Comparison of ENCODE assay signal across 19 cellular contexts in the genomic region with DNA sequence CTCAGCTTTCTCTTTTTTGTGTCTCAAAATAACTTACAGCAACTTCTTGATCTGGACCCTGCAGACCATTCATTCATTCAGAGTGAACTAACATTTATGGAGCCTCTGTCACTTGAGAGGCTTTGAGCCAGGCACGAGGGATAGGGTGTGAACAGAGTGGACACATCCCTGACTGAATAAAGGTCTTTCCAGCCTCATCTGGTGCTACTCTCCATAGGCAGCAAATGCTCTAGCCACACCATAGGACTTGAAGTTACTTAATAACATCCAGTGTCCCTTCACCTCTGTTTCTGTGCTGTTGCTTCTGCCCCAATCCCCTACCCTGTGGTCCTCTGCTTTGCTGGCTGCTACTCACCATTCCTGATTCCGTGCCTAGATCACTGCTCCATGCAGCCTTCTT.
A peak's percentile ranks its signal among the peaks of the same experiment; 100 is the strongest.
DNase-seq lines count a peak whose midpoint lies in the region; ATAC-seq, FAIRE-seq and TF ChIP-seq lines count a peak whose summit lies in the region.
"Had no signal": no experiment of that assay in that cellular context is flagged by ENCODE, and none has a peak within 500 bp of the region (broad histone marks: within the 10 kb centered on the region; RNA-seq: fewer than 3 reads in every experiment).

No MANE protein-coding gene starts in this region.

- no peaks in the 10 kb centered on the region for H3K9me3 Mint-ChIP-seq in nephron progenitor cell
- H3K9me3 Mint-ChIP-seq in stimulated activated effector memory CD8-positive, alpha-beta T cell treated with anti-CD3 and anti-CD28 coated beads, Interleukin-12 subunit alpha, Interleukin-12 subunit beta, amount 100 ng/mL, for 72 hours: no peaks in the 10 kb centered on the region
- no peaks in the 10 kb centered on the region for H3K9me3 Mint-ChIP-seq in activated CD4-positive, alpha-beta memory T cell treated with anti-CD3 and anti-CD28 coated beads for 36 hours
- H3K9me3 Mint-ChIP-seq: H9 had no signal

- H3K27ac Mint-ChIP-seq in nephron progenitor cell: peak overlapping the region; percentile 37
- H3K27ac Mint-ChIP-seq in stimulated activated effector memory CD8-positive, alpha-beta T cell treated with anti-CD3 and anti-CD28 coated beads, Interleukin-12 subunit alpha, Interleukin-12 subunit beta, amount 100 ng/mL, for 72 hours: no peak overlapping the region
- no peak overlapping the region for H3K27ac Mint-ChIP-seq in activated CD4-positive, alpha-beta memory T cell treated with anti-CD3 and anti-CD28 coated beads for 36 hours
- H3K27ac Mint-ChIP-seq: CD4-positive, CD25-positive, alpha-beta regulatory T cell; CD8-positive, alpha-beta memory T cell; H9 had no signal

- H3K36me3 ChIP-seq in bronchial epithelial cell (ENCODE audit: control insufficient read depth, insufficient read depth, low read length): no peaks in the 10 kb centered on the region
- H3K36me3 ChIP-seq: BE2C had no signal

- DNase-seq in bronchial epithelial cell (ENCODE audit: low read depth) (no peak), nephron progenitor cell (no peak), NCI-H524 treated with DMSO at 0.1 percent for 48 hours (lab: John Stamatoyannopoulos, UW) (no peak)
- no peak for DNase-seq in stimulated activated effector memory CD8-positive, alpha-beta T cell treated with anti-CD3 and anti-CD28 coated beads, Interleukin-12 subunit alpha, Interleukin-12 subunit beta, amount 100 ng/mL, for 72 hours (ENCODE audit: low spot score in 2 of 2)
- DNase-seq in activated CD4-positive, alpha-beta memory T cell treated with anti-CD3 and anti-CD28 coated beads for 36 hours: no peak
- DNase-seq: ACHN; BE2C; C1 segment of cervical spinal cord; CD4-positive, CD25-positive, alpha-beta regulatory T cell; CD8-positive, alpha-beta memory T cell; COR-L47; DMS 273 treated with DMSO at 0.1 percent for 48 hours; DMS53; DND-41; EL; GOT3; H9 had no signal

- POLR2A ChIA-PET in activated CD4-positive, alpha-beta memory T cell treated with anti-CD3 and anti-CD28 coated beads for 36 hours (lab: Charles Lee): no interaction called here

- no peaks in the 10 kb centered on the region for H3K27me3 Mint-ChIP-seq in nephron progenitor cell (ENCODE audit: low read depth, poor library complexity)
- peaks cover 1% of the 10 kb centered on the region for H3K27me3 Mint-ChIP-seq in activated CD4-positive, alpha-beta memory T cell treated with anti-CD3 and anti-CD28 coated beads for 36 hours
- H3K27me3 Mint-ChIP-seq: CD4-positive, CD25-positive, alpha-beta regulatory T cell had no signal

- H3K36me3 Mint-ChIP-seq in nephron progenitor cell (ENCODE audit: low read depth): no peaks in the 10 kb centered on the region
- H3K36me3 Mint-ChIP-seq in stimulated activated effector memory CD8-positive, alpha-beta T cell treated with anti-CD3 and anti-CD28 coated beads, Interleukin-12 subunit alpha, Interleukin-12 subunit beta, amount 100 ng/mL, for 72 hours: no peaks in the 10 kb centered on the region
- no peaks in the 10 kb centered on the region for H3K36me3 Mint-ChIP-seq in activated CD4-positive, alpha-beta memory T cell treated with anti-CD3 and anti-CD28 coated beads for 36 hours
- H3K36me3 Mint-ChIP-seq: CD4-positive, CD25-positive, alpha-beta regulatory T cell; CD8-positive, alpha-beta memory T cell had no signal

- CTCF ChIA-PET in activated CD4-positive, alpha-beta memory T cell treated with anti-CD3 and anti-CD28 coated beads for 36 hours (lab: Charles Lee): no interaction called here

- no peak overlapping the region for H3K4me3 ChIP-seq in bronchial epithelial cell (ENCODE audit: low read depth, low read length)
- H3K4me3 ChIP-seq: GM12878 had no signal

- ATAC-seq in stimulated activated effector memory CD8-positive, alpha-beta T cell treated with anti-CD3 and anti-CD28 coated beads, Interleukin-12 subunit alpha, Interleukin-12 subunit beta, amount 100 ng/mL, for 72 hours: peak; percentile 24
- ATAC-seq in HG02763 (IDR thresholded peaks at IDR 0.05; ENCODE audit: unreplicated experiment): no peak

- H3K4me1 Mint-ChIP-seq in nephron progenitor cell: peaks cover 61% of the 10 kb centered on the region
- no peaks in the 10 kb centered on the region for H3K4me1 Mint-ChIP-seq in stimulated activated effector memory CD8-positive, alpha-beta T cell treated with anti-CD3 and anti-CD28 coated beads, Interleukin-12 subunit alpha, Interleukin-12 subunit beta, amount 100 ng/mL, for 72 hours
- no peaks in the 10 kb centered on the region for H3K4me1 Mint-ChIP-seq in activated CD4-positive, alpha-beta memory T cell treated with anti-CD3 and anti-CD28 coated beads for 36 hours (ENCODE audit: low read depth)
- H3K4me1 Mint-ChIP-seq: CD4-positive, CD25-positive, alpha-beta regulatory T cell; CD8-positive, alpha-beta memory T cell had no signal

- intact Hi-C loops in activated CD4-positive, alpha-beta memory T cell treated with anti-CD3 and anti-CD28 coated beads for 36 hours (cut with micrococcal nuclease): no loop called here

- H3K4me3 Mint-ChIP-seq in nephron progenitor cell: peak overlapping the region; percentile 6
- no peak overlapping the region for H3K4me3 Mint-ChIP-seq in stimulated activated effector memory CD8-positive, alpha-beta T cell treated with anti-CD3 and anti-CD28 coated beads, Interleukin-12 subunit alpha, Interleukin-12 subunit beta, amount 100 ng/mL, for 72 hours
- H3K4me3 Mint-ChIP-seq in activated CD4-positive, alpha-beta memory T cell treated with anti-CD3 and anti-CD28 coated beads for 36 hours: no peak overlapping the region
- H3K4me3 Mint-ChIP-seq: CD4-positive, CD25-positive, alpha-beta regulatory T cell; CD8-positive, alpha-beta memory T cell; H9 had no signal

- peak; percentile 60 for FAIRE-seq in bronchial epithelial cell (lab: Jason Lieb, UNC)
- FAIRE-seq: GM12878 had no signal

- TF ChIP-seq CTCF in bronchial epithelial cell (IDR thresholded peaks at IDR 0.05; ENCODE audit: insufficient read depth, low read length, severe bottlenecking) (no peak), nephron progenitor cell (IDR thresholded peaks at IDR 0.05) (no peak)

- no peaks in the 10 kb centered on the region for H3K27me3 ChIP-seq in bronchial epithelial cell (ENCODE audit: control insufficient read depth, insufficient read depth, low read length)
